Comparison of ENCODE assay signal across 8 cellular contexts in genomic region chr1:2108213-2108876, GRCh38. TPM values are rescaled to one million over a fixed set of nuclear protein-coding genes. Genes with fewer than 3 reads are reported as not detected.
DNase-seq lines count a peak whose midpoint lies in the region; ATAC-seq and TF ChIP-seq lines count a peak whose summit lies in the region.

No MANE protein-coding gene starts in this region.

- no peak overlapping the region for H3K4me3 ChIP-seq in WI38 (ENCODE audit: low read depth, low read length)

- no peaks in the 10 kb centered on the region for H3K36me3 Mint-ChIP-seq in activated CD8-positive, alpha-beta memory T cell treated with anti-CD3 and anti-CD28 coated beads, Interleukin-2, amount 10 ng/mL, durations not matched to agents 7 days and 5 days

- TF ChIP-seq CTCF in GM13976 (IDR thresholded peaks at IDR 0.05; ENCODE audit: borderline replicate concordance, control extremely low read depth, extremely low read depth, insufficient read depth, missing control alignments) (no peak), WI38 (IDR thresholded peaks at IDR 0.05; ENCODE audit: low read depth, low read length) (peak; percentile 44; the same call in 1 of the 2 replicates)

- in situ Hi-C loops in GM13976 (cut with MboI; ENCODE audit: low sequenced_read_pairs, unreplicated experiment), result no loop called here

- CTCF ChIA-PET in activated CD8-positive, alpha-beta memory T cell treated with anti-CD3 and anti-CD28 coated beads, Interleukin-2, amount 10 ng/mL, durations not matched to agents 7 days and 5 days (lab: Charles Lee), result no interaction called here

- ATAC-seq in GM21515 (IDR thresholded peaks at IDR 0.05; ENCODE audit: unreplicated experiment), result no peak
- no peak for ATAC-seq in activated CD8-positive, alpha-beta memory T cell treated with anti-CD3 and anti-CD28 coated beads, Interleukin-2, amount 10 ng/mL, durations not matched to agents 7 days and 5 days

- H3K4me1 Mint-ChIP-seq in activated CD8-positive, alpha-beta memory T cell treated with anti-CD3 and anti-CD28 coated beads, Interleukin-2, amount 10 ng/mL, durations not matched to agents 7 days and 5 days, result no peaks in the 10 kb centered on the region

- no peak overlapping the region for H3K4me3 Mint-ChIP-seq in activated CD8-positive, alpha-beta memory T cell treated with anti-CD3 and anti-CD28 coated beads, Interleukin-2, amount 10 ng/mL, durations not matched to agents 7 days and 5 days

- no peak overlapping the region for H3K27ac Mint-ChIP-seq in activated CD8-positive, alpha-beta memory T cell treated with anti-CD3 and anti-CD28 coated beads, Interleukin-2, amount 10 ng/mL, durations not matched to agents 7 days and 5 days

- H3K27me3 Mint-ChIP-seq in activated CD8-positive, alpha-beta memory T cell treated with anti-CD3 and anti-CD28 coated beads, Interleukin-2, amount 10 ng/mL, durations not matched to agents 7 days and 5 days, result no peaks in the 10 kb centered on the region

- H3K9me3 Mint-ChIP-seq in activated CD8-positive, alpha-beta memory T cell treated with anti-CD3 and anti-CD28 coated beads, Interleukin-2, amount 10 ng/mL, durations not matched to agents 7 days and 5 days (ENCODE audit: low read depth), result no peaks in the 10 kb centered on the region

- DNase-seq in AG08396 (ENCODE audit: low spot score), result peak; percentile 86
- peak; percentile 66 for DNase-seq in GM13976 (ENCODE audit: low spot score)
- peak; percentile 95 for DNase-seq in iPS-NIHi11 (ENCODE audit: low spot score)
- no peak for DNase-seq in NCI-H1930 (lab: John Stamatoyannopoulos, UW)
- no peak for DNase-seq in NCI-H226
- DNase-seq in activated CD8-positive, alpha-beta memory T cell treated with anti-CD3 and anti-CD28 coated beads, Interleukin-2, amount 10 ng/mL, durations not matched to agents 7 days and 5 days, result no peak

RNA-seq across cellular contexts. Expression of gene PRKCZ, which starts 58.1 kb away (rescaled TPM):
- total RNA-seq in activated CD8-positive, alpha-beta memory T cell treated with anti-CD3 and anti-CD28 coated beads, Interleukin-2, amount 10 ng/mL, durations not matched to agents 7 days and 5 days, result 10 to 100 TPM in 1 of 2 experiments, 1 to 10 TPM in 1; 6.8 to 12.8 TPM

Comparison
In these comparisons a context has a peak if more than half of its experiments do, and no peak if none do; other contexts are left out.
1. DNase-seq: peak in AG08396 (single experiment), GM13976 (single experiment) and iPS-NIHi11 (single experiment); none in NCI-H1930 (0 of 2), NCI-H226 (single experiment) and activated CD8-positive, alpha-beta memory T cell treated with anti-CD3 and anti-CD28 coated beads, Interleukin-2, amount 10 ng/mL, durations not matched to agents 7 days and 5 days (single experiment).